ENCODE assay signal across 8 cellular contexts in genomic region chr22:50218996-50219727, GRCh38. TPM values are rescaled to one million over a fixed set of nuclear protein-coding genes. Genes with fewer than 3 reads are reported as not detected.
A peak's percentile ranks its signal among the peaks of the same experiment; 100 is the strongest.
DNase-seq lines count a peak whose midpoint lies in the region; ATAC-seq and TF ChIP-seq lines count a peak whose summit lies in the region.

No MANE protein-coding gene starts in this region.

- peak; percentile 81 for ATAC-seq in WTC11
- ATAC-seq in stimulated activated effector memory CD8-positive, alpha-beta T cell treated with anti-CD3 and anti-CD28 coated beads, Interleukin-12 subunit alpha, Interleukin-12 subunit beta, amount 100 ng/mL, for 72 hours: no peak
- no peak for ATAC-seq in CD4-positive, alpha-beta T cell (ENCODE audit: poor library complexity)

- no peaks in the 10 kb centered on the region for H3K9me3 ChIP-seq in uterus
- H3K9me3 ChIP-seq in CD4-positive, alpha-beta T cell (ENCODE audit: control insufficient read depth, low read length): no peaks in the 10 kb centered on the region

- no peak for TF ChIP-seq POLR2A in uterus (IDR thresholded peaks at IDR 0.05)

- no peak overlapping the region for H3K27ac Mint-ChIP-seq in WTC11
- H3K27ac Mint-ChIP-seq in stimulated activated effector memory CD8-positive, alpha-beta T cell treated with anti-CD3 and anti-CD28 coated beads, Interleukin-12 subunit alpha, Interleukin-12 subunit beta, amount 100 ng/mL, for 72 hours: no peak overlapping the region
- no peak overlapping the region for H3K27ac Mint-ChIP-seq in CD4-positive, alpha-beta T cell

- TF ChIP-seq CTCF in AG09319 (IDR thresholded peaks at IDR 0.05; ENCODE audit: low read depth, low read length) (no peak), WTC11 (IDR thresholded peaks at IDR 0.05) (no peak), uterus (IDR thresholded peaks at IDR 0.05) (no peak)
- no peak for TF ChIP-seq CTCF in CD4-positive, alpha-beta T cell (IDR thresholded peaks at IDR 0.05)

- no peaks in the 10 kb centered on the region for H3K36me3 ChIP-seq in uterus

- CTCF ChIA-PET in WTC11 (lab: Charles Lee): interaction anchor here (0.6 to 1.8 kb wide), 5 partner anchors 11 to 147 kb away, joined by 3 to 7 read pairs (median 3); partner anchors contain the start of gene HDAC10
- CTCF ChIA-PET in CD4-positive, alpha-beta T cell (lab: Charles Lee): no interaction called here

- no peak overlapping the region for H3K4me3 Mint-ChIP-seq in WTC11
- H3K4me3 Mint-ChIP-seq in stimulated activated effector memory CD8-positive, alpha-beta T cell treated with anti-CD3 and anti-CD28 coated beads, Interleukin-12 subunit alpha, Interleukin-12 subunit beta, amount 100 ng/mL, for 72 hours: no peak overlapping the region
- H3K4me3 Mint-ChIP-seq in CD4-positive, alpha-beta T cell: no peak overlapping the region

- peaks cover 38% of the 10 kb centered on the region for H3K36me3 Mint-ChIP-seq in WTC11
- H3K36me3 Mint-ChIP-seq in stimulated activated effector memory CD8-positive, alpha-beta T cell treated with anti-CD3 and anti-CD28 coated beads, Interleukin-12 subunit alpha, Interleukin-12 subunit beta, amount 100 ng/mL, for 72 hours: peaks cover 82% of the 10 kb centered on the region
- peaks cover 77% of the 10 kb centered on the region for H3K36me3 Mint-ChIP-seq in CD4-positive, alpha-beta T cell (ENCODE audit: low read depth)

- H3K4me1 ChIP-seq in uterus: no peaks in the 10 kb centered on the region

- no peaks in the 10 kb centered on the region for H3K9me3 Mint-ChIP-seq in WTC11
- H3K9me3 Mint-ChIP-seq in stimulated activated effector memory CD8-positive, alpha-beta T cell treated with anti-CD3 and anti-CD28 coated beads, Interleukin-12 subunit alpha, Interleukin-12 subunit beta, amount 100 ng/mL, for 72 hours: no peaks in the 10 kb centered on the region
- H3K9me3 Mint-ChIP-seq in CD4-positive, alpha-beta T cell: no peaks in the 10 kb centered on the region

- H3K4me3 ChIP-seq in uterus: no peak overlapping the region

- peak; percentile 43 for DNase-seq in AG09319 (ENCODE audit: extremely low read depth, low read depth)
- DNase-seq in Kasumi-1 (lab: John Stamatoyannopoulos, UW): peak; percentile 17 to 29
- DNase-seq in WTC11 (ENCODE audit: low spot score): peak; percentile 64
- DNase-seq in hepatic stellate cell (ENCODE audit: low spot score): peak; percentile 64
- peak; percentile 82 for DNase-seq in uterus
- DNase-seq in stimulated activated effector memory CD8-positive, alpha-beta T cell treated with anti-CD3 and anti-CD28 coated beads, Interleukin-12 subunit alpha, Interleukin-12 subunit beta, amount 100 ng/mL, for 72 hours (ENCODE audit: low spot score in 2 of 2): no peak
- no peak for DNase-seq in CD4-positive, alpha-beta T cell
- DNase-seq in NCI-H446 treated with DMSO at 0.1 percent for 48 hours (lab: John Stamatoyannopoulos, UW): no peak

- no peaks in the 10 kb centered on the region for H3K27me3 ChIP-seq in uterus
- H3K27me3 ChIP-seq in CD4-positive, alpha-beta T cell (ENCODE audit: control insufficient read depth, insufficient read depth, low read length): no peaks in the 10 kb centered on the region

- peaks cover 5% of the 10 kb centered on the region; the same call in 1 of the 2 replicates for H3K4me1 Mint-ChIP-seq in WTC11
- peaks cover 7% of the 10 kb centered on the region for H3K4me1 Mint-ChIP-seq in stimulated activated effector memory CD8-positive, alpha-beta T cell treated with anti-CD3 and anti-CD28 coated beads, Interleukin-12 subunit alpha, Interleukin-12 subunit beta, amount 100 ng/mL, for 72 hours
- no peaks in the 10 kb centered on the region for H3K4me1 Mint-ChIP-seq in CD4-positive, alpha-beta T cell (ENCODE audit: low read depth)

- no peaks in the 10 kb centered on the region for H3K27me3 Mint-ChIP-seq in WTC11 (ENCODE audit: low read depth)
- H3K27me3 Mint-ChIP-seq in CD4-positive, alpha-beta T cell: no peaks in the 10 kb centered on the region

- POLR2A ChIA-PET in WTC11 (lab: Charles Lee): no interaction called here
- POLR2A ChIA-PET in CD4-positive, alpha-beta T cell (lab: Charles Lee): no interaction called here

- no peak overlapping the region for H3K27ac ChIP-seq in uterus
- H3K27ac ChIP-seq in CD4-positive, alpha-beta T cell (ENCODE audit: low read depth, low read length): no peak overlapping the region

- intact Hi-C loops in uterus (cut with DNase I; ENCODE audit: low total_unique reads): no loop called here
- intact Hi-C loops in CD4-positive, alpha-beta T cell (cut with DNase I, micrococcal nuclease): no loop called here

TF ChIP-seq in WTC11, 78 proteins besides CTCF, POLR2A, EP300 and RAD21:
- TF ChIP-seq, protein P1, sequence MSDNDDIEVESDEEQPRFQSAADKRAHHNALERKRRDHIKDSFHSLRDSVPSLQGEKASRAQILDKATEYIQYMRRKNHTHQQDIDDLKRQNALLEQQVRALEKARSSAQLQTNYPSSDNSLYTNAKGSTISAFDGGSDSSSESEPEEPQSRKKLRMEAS (CRISPR knock-in tag; IDR thresholded peaks at IDR 0.05): peak; percentile 87
- TF ChIP-seq SP1 (CRISPR knock-in tag; conservative IDR thresholded peaks at IDR 0.05) (peak; percentile 53; the same call in 1 of the 2 replicates), EMX1 (CRISPR knock-in tag; IDR thresholded peaks at IDR 0.05) (no peak), USF1 (CRISPR knock-in tag; IDR thresholded peaks at IDR 0.05) (peak; percentile 90), TP53 (CRISPR knock-in tag; IDR thresholded peaks at IDR 0.05) (no peak), USF2 (CRISPR knock-in tag; IDR thresholded peaks at IDR 0.05) (peak; percentile 86)
- TF ChIP-seq, protein P2, sequence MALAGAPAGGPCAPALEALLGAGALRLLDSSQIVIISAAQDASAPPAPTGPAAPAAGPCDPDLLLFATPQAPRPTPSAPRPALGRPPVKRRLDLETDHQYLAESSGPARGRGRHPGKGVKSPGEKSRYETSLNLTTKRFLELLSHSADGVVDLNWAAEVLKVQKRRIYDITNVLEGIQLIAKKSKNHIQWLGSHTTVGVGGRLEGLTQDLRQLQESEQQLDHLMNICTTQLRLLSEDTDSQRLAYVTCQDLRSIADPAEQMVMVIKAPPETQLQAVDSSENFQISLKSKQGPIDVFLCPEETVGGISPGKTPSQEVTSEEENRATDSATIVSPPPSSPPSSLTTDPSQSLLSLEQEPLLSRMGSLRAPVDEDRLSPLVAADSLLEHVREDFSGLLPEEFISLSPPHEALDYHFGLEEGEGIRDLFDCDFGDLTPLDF (CRISPR knock-in tag; IDR thresholded peaks at IDR 0.05): peak; percentile 48; the same call in 1 of the 2 replicates

RNA-seq across cellular contexts. Expression of gene SELENOO, which starts 18.4 kb away (rescaled TPM):
- 27.0 to 29.8 TPM (median 28.8 TPM) in 3 replicates for total RNA-seq in WTC11 (2021)
- 10 to 100 TPM in 2 of 4 donors, 1 to 10 TPM in 2; 1.5 to 22.1 (median 10.0) TPM for total RNA-seq in uterus
- total RNA-seq in CD4-positive, alpha-beta T cell: 10 to 100 TPM; 26.0 to 26.1 TPM

RNA-seq across cellular contexts. Expression of gene TUBGCP6, which starts 25.7 kb away (rescaled TPM):
- total RNA-seq in WTC11 (2021): 36.3 to 45.4 TPM (median 40.8 TPM) in 3 replicates
- 10 to 100 TPM; 19.1 to 52.2 (median 40.7) TPM for total RNA-seq in uterus
- total RNA-seq in CD4-positive, alpha-beta T cell: 100 to 1,000 TPM; 124 to 126 TPM

RNA-seq across cellular contexts. Expression of gene HDAC10, which starts 31.9 kb away (rescaled TPM):
- total RNA-seq in WTC11 (2021) (31.9 to 40.9 TPM (median 38.2 TPM) in 3 replicates), uterus (10 to 100 TPM in 3 of 4 donors, 1 to 10 TPM in 1; 1.2 to 40.5 (median 20.6) TPM)
- total RNA-seq in CD4-positive, alpha-beta T cell: 10 to 100 TPM; 87.3 to 88.7 TPM

RNA-seq across cellular contexts. Expression of gene TRABD, which starts 33.4 kb away (rescaled TPM):
- total RNA-seq in WTC11 (2021) (79.9 to 90.4 TPM (median 81.3 TPM) in 3 replicates), uterus (10 to 100 TPM in 3 of 4 donors, 1 to 10 TPM in 1; 9.5 to 37.3 (median 15.0) TPM)
- 100 to 1,000 TPM; 184 to 193 TPM for total RNA-seq in CD4-positive, alpha-beta T cell

RNA-seq across cellular contexts. Expression of gene MAPK12, which starts 42.3 kb away (rescaled TPM):
- 26.9 to 31.0 TPM (median 28.8 TPM) in 3 replicates for total RNA-seq in WTC11 (2021)
- total RNA-seq in uterus: 10 to 100 TPM; 10.3 to 41.4 (median 28.3) TPM
- total RNA-seq in CD4-positive, alpha-beta T cell: 1 to 10 TPM; 1.2 to 1.3 TPM

Comparison
In these comparisons a context has a peak if more than half of its experiments do, and no peak if none do; other contexts are left out.
1. DNase-seq: peak in AG09319 (single experiment), Kasumi-1 (2 of 2), WTC11 (single experiment), hepatic stellate cell (single experiment) and uterus (2 of 2); none in stimulated activated effector memory CD8-positive, alpha-beta T cell treated with anti-CD3 and anti-CD28 coated beads, Interleukin-12 subunit alpha, Interleukin-12 subunit beta, amount 100 ng/mL, for 72 hours (0 of 2), CD4-positive, alpha-beta T cell (0 of 10) and NCI-H446 treated with DMSO at 0.1 percent for 48 hours (single experiment).